Comparison of ENCODE assay signal across 8 cellular contexts in the genomic region with DNA sequence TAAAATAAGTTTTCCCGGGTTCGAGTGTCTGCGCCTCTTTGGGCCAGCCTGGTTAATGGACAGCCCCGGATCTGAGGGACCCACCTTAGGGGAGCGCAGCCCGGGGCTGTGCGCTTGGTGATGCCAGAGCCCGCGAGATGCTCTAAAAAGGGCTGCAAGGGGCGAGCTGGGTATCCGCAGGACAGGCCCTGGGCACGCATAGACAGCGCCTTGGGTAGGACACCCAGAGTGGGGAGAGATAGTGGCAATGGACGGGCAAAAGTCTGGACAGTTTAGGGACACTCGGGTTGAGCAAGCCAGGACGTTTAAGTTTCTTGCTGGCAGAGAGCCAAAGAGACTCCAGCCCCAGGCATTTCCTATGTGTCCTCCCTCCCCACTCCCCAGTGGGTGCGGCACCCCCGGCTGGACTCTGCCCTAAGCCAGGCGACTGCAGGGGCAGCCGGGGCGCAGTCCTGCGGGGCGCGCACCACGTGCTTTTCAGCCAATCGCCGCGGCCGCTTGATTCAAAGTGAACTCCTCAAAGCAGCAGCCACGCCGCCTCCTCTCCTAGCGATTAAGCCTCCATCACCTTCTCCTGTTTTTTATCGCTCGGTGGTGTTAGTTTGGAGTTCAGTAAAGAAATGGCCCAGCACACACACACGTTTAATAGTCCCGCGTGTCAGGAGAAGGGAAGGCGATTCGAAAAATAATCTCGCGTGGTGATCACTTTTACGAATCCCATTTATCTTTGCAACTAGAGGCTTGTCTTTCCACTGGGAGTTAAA. TPM values are rescaled to one million over a fixed set of nuclear protein-coding genes. Genes with fewer than 3 reads are reported as not detected.
DNase-seq lines count a peak whose midpoint lies in the region; ATAC-seq and TF ChIP-seq lines count a peak whose summit lies in the region.

No MANE protein-coding gene starts in this region.

- H3K4me1 Mint-ChIP-seq in activated CD4-positive, alpha-beta memory T cell treated with anti-CD3 and anti-CD28 coated beads, Interleukin-2, amount 10 ng/mL, durations not matched to agents 7 days and 5 days, result peaks cover 31% of the 10 kb centered on the region

- peaks cover 0 to under 1% (median under 1%) of the 10 kb centered on the region in 4 donors for H3K36me3 ChIP-seq in stomach

- POLR2A ChIA-PET in activated CD4-positive, alpha-beta memory T cell treated with anti-CD3 and anti-CD28 coated beads, Interleukin-2, amount 10 ng/mL, durations not matched to agents 7 days and 5 days (lab: Charles Lee), result interaction anchor here (0.7 to 2.2 kb wide), 7 partner anchors 10 to 739 kb away, joined by 3 to 9 read pairs (median 4); no protein-coding TSS in a partner anchor

- peak; percentile 16 for ATAC-seq in HG02623 (IDR thresholded peaks at IDR 0.05; ENCODE audit: unreplicated experiment)

- intact Hi-C loops in stomach (cut with DNase I; ENCODE audit: low total_unique reads), result loop anchor here (10.0 kb wide), 1 partner anchor 606 kb away; no protein-coding TSS in a partner anchor

- no peak overlapping the region for H3K27ac Mint-ChIP-seq in activated CD4-positive, alpha-beta memory T cell treated with anti-CD3 and anti-CD28 coated beads, Interleukin-2, amount 10 ng/mL, durations not matched to agents 7 days and 5 days

- H3K9me3 ChIP-seq in stomach, result no peaks in the 10 kb centered on the region

- no peaks in the 10 kb centered on the region for H3K27me3 ChIP-seq in stomach

- peaks cover 48% of the 10 kb centered on the region for H3K27me3 Mint-ChIP-seq in activated CD4-positive, alpha-beta memory T cell treated with anti-CD3 and anti-CD28 coated beads, Interleukin-2, amount 10 ng/mL, durations not matched to agents 7 days and 5 days

- DNase-seq in NCI-H1417 (lab: John Stamatoyannopoulos, UW) (peak; percentile 85 to 89 (median 86)), NCI-H1417 treated with DMSO at 0.1 percent for 48 hours (lab: John Stamatoyannopoulos, UW) (no peak), NCI-H187 treated with DMSO at 0.1 percent for 48 hours (lab: John Stamatoyannopoulos, UW) (peak; percentile 31), epithelial cell of proximal tubule (ENCODE audit: low read depth) (no peak), midbrain (lab: John Stamatoyannopoulos, UW) (peak; percentile 51), stomach (peak; percentile 80)
- DNase-seq in activated CD4-positive, alpha-beta memory T cell treated with anti-CD3 and anti-CD28 coated beads, Interleukin-2, amount 10 ng/mL, durations not matched to agents 7 days and 5 days, result peak; percentile 39

- H3K4me3 ChIP-seq in epithelial cell of proximal tubule (ENCODE audit: low read depth, low read length), result peak overlapping the region; percentile 98
- peak overlapping the region; percentile 51 to 80 (median 72) for H3K4me3 ChIP-seq in stomach

- H3K36me3 Mint-ChIP-seq in activated CD4-positive, alpha-beta memory T cell treated with anti-CD3 and anti-CD28 coated beads, Interleukin-2, amount 10 ng/mL, durations not matched to agents 7 days and 5 days (ENCODE audit: low read depth), result no peaks in the 10 kb centered on the region

- peak overlapping the region; percentile 73 for H3K4me3 Mint-ChIP-seq in activated CD4-positive, alpha-beta memory T cell treated with anti-CD3 and anti-CD28 coated beads, Interleukin-2, amount 10 ng/mL, durations not matched to agents 7 days and 5 days

- H3K27ac ChIP-seq in stomach, result peak overlapping the region; percentile 82 to 94 (median 91)

- TF ChIP-seq POLR2A in stomach (IDR thresholded peaks at IDR 0.05), result no peak

- peaks cover 18 to 63% (median 44%) of the 10 kb centered on the region in 4 donors for H3K4me1 ChIP-seq in stomach

- TF ChIP-seq EP300 in stomach (IDR thresholded peaks at IDR 0.05), result no peak

- CTCF ChIA-PET in activated CD4-positive, alpha-beta memory T cell treated with anti-CD3 and anti-CD28 coated beads, Interleukin-2, amount 10 ng/mL, durations not matched to agents 7 days and 5 days (lab: Charles Lee), result interaction anchor here (0.6 to 3.7 kb wide), 15 partner anchors 7 to 739 kb away, joined by 3 to 20 read pairs (median 3); no protein-coding TSS in a partner anchor

- TF ChIP-seq CTCF in epithelial cell of proximal tubule (conservative IDR thresholded peaks at IDR 0.05; ENCODE audit: low read depth, low read length) (no peak), stomach (IDR thresholded peaks at IDR 0.05) (no peak)

- WGBS in stomach, 5 donors, result 0 to 1% (median 0%) methylated on average over 40 to 42 of the region's 42 CpGs

- no peaks in the 10 kb centered on the region for H3K9me3 Mint-ChIP-seq in activated CD4-positive, alpha-beta memory T cell treated with anti-CD3 and anti-CD28 coated beads, Interleukin-2, amount 10 ng/mL, durations not matched to agents 7 days and 5 days

RNA-seq across cellular contexts. Expression of gene ENC1, which starts 0.7 kb away (rescaled TPM):
- total RNA-seq in activated CD4-positive, alpha-beta memory T cell treated with anti-CD3 and anti-CD28 coated beads, Interleukin-2, amount 10 ng/mL, durations not matched to agents 7 days and 5 days, result under 1 TPM; 0.43 to 0.73 TPM
- total RNA-seq in epithelial cell of proximal tubule, result 65.8 and 90.5 TPM in 2 replicates
- 100 to 1,000 TPM in 1 of 5 donors, 10 to 100 TPM in 2, 1 to 10 TPM in 2; 3.5 to 136 (median 57.5) TPM for total RNA-seq in stomach
- 10 to 100 TPM in 1 of 3 donors, 1 to 10 TPM in 2; 6.4 to 18.0 (median 7.7) TPM for polyA plus RNA-seq in stomach

RNA-seq across cellular contexts. Expression of gene HEXB, which starts 43.8 kb away (rescaled TPM):
- 10 to 100 TPM; 86.7 to 87.6 TPM for total RNA-seq in activated CD4-positive, alpha-beta memory T cell treated with anti-CD3 and anti-CD28 coated beads, Interleukin-2, amount 10 ng/mL, durations not matched to agents 7 days and 5 days
- total RNA-seq in epithelial cell of proximal tubule, result 94.2 and 119 TPM in 2 replicates
- 100 to 1,000 TPM in 2 of 5 donors, 10 to 100 TPM in 3; 25.7 to 664 (median 94.0) TPM for total RNA-seq in stomach
- 10 to 100 TPM; 43.7 to 86.9 (median 69.3) TPM for polyA plus RNA-seq in stomach

Comparison
In these comparisons a context has a peak if more than half of its experiments do, and no peak if none do; other contexts are left out.
1. DNase-seq: peak in NCI-H1417 (3 of 3), NCI-H187 treated with DMSO at 0.1 percent for 48 hours (single experiment), activated CD4-positive, alpha-beta memory T cell treated with anti-CD3 and anti-CD28 coated beads, Interleukin-2, amount 10 ng/mL, durations not matched to agents 7 days and 5 days (single experiment), midbrain (single experiment) and stomach (single experiment); none in NCI-H1417 treated with DMSO at 0.1 percent for 48 hours (single experiment) and epithelial cell of proximal tubule (single experiment).